ENCODE assay signal across 12 cellular contexts in the genomic region with DNA sequence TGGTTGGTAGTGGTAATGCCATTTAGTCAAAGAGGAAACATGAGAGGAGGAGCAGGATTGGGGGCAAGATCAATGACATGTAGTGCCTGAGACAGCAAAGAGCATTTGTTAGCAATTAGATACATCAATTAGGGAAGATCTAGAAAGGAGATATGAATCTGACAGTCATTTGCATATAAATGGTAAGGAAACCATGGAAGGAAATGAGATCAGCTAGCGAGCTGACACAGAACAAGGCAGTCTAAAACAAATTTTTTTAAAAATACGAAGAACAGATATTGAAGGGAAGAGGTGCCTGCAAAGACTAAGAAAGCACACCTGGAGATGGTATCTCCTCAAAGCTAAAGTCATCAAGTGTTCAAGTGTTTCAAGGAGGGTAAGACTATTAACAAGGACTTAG. TPM values are rescaled to one million over a fixed set of nuclear protein-coding genes. Genes with fewer than 3 reads are reported as not detected.
DNase-seq lines count a peak whose midpoint lies in the region; ATAC-seq and TF ChIP-seq lines count a peak whose summit lies in the region.
"Had no signal": no experiment of that assay in that cellular context is flagged by ENCODE, and none has a peak within 500 bp of the region (broad histone marks: within the 10 kb centered on the region; RNA-seq: fewer than 3 reads in every experiment).

No MANE protein-coding gene starts in this region.

- no peak overlapping the region for H3K9ac ChIP-seq in GM23248

- H3K4me1 Mint-ChIP-seq in activated CD8-positive, alpha-beta memory T cell treated with anti-CD3 and anti-CD28 coated beads, Interleukin-2, amount 10 ng/mL, durations not matched to agents 7 days and 5 days, result peaks cover 38% of the 10 kb centered on the region

- H3K4me3 ChIP-seq in psoas muscle, result peak overlapping the region; percentile 79
- H3K4me3 ChIP-seq in GM23248, result no peak overlapping the region
- H3K4me3 ChIP-seq: A549 had no signal

- no peaks in the 10 kb centered on the region for H3K9me2 ChIP-seq in GM23248 (ENCODE audit: insufficient read depth)

- no peak overlapping the region for H2AFZ ChIP-seq in GM23248

- H3K4me2 ChIP-seq in GM23248 (ENCODE audit: unreplicated experiment), result no peak overlapping the region

- no peaks in the 10 kb centered on the region for H3K9me3 Mint-ChIP-seq in activated CD8-positive, alpha-beta memory T cell treated with anti-CD3 and anti-CD28 coated beads, Interleukin-2, amount 10 ng/mL, durations not matched to agents 7 days and 5 days (ENCODE audit: low read depth)

- H3K27ac ChIP-seq in psoas muscle, result no peak overlapping the region
- no peak overlapping the region for H3K27ac ChIP-seq in GM23248
- H3K27ac ChIP-seq: A549 had no signal

- ATAC-seq in activated CD8-positive, alpha-beta memory T cell treated with anti-CD3 and anti-CD28 coated beads, Interleukin-2, amount 10 ng/mL, durations not matched to agents 7 days and 5 days, result no peak
- no peak for ATAC-seq in psoas muscle
- ATAC-seq: A549 had no signal

- no peaks in the 10 kb centered on the region for H3K27me3 Mint-ChIP-seq in activated CD8-positive, alpha-beta memory T cell treated with anti-CD3 and anti-CD28 coated beads, Interleukin-2, amount 10 ng/mL, durations not matched to agents 7 days and 5 days

- peaks cover 18% of the 10 kb centered on the region for H3F3A ChIP-seq in GM23248 (ENCODE audit: insufficient read depth)

- H3K9me3 ChIP-seq in psoas muscle, result no peaks in the 10 kb centered on the region
- H3K9me3 ChIP-seq in GM23248 (ENCODE audit: low read depth), result no peaks in the 10 kb centered on the region
- H3K9me3 ChIP-seq: A549 had no signal

- CTCF ChIA-PET in activated CD8-positive, alpha-beta memory T cell treated with anti-CD3 and anti-CD28 coated beads, Interleukin-2, amount 10 ng/mL, durations not matched to agents 7 days and 5 days (lab: Charles Lee), result interaction anchor here (0.9 to 2.6 kb wide), 5 partner anchors 9 to 225 kb away, joined by 3 to 15 read pairs (median 4); no protein-coding TSS in a partner anchor

- intact Hi-C loops in psoas muscle (cut with DNase I), result no loop called here

- peaks cover 52% of the 10 kb centered on the region for H3K79me2 ChIP-seq in GM23248 (ENCODE audit: insufficient read depth)

- WGBS in psoas muscle, 3 donors, result 70 to 87% (median 85%) methylated on average over 2 of the region's 2 CpGs
- 91 to 99% methylated on average over 2 of the region's 2 CpGs for WGBS in GM23248 (ENCODE audit: low coverage in 1 of 2, low lambda C conversion rate in 2 of 2, missing lambda C conversion rate in 2 of 2), 2 experiments

- H3K27me3 ChIP-seq in psoas muscle (ENCODE audit: insufficient read depth in 3 of 3, low read length in 2 of 3) (no peaks in the 10 kb centered on the region), GM23248 (replicated peaks; ENCODE audit: insufficient read depth) (no peaks in the 10 kb centered on the region)

- H3K27ac Mint-ChIP-seq in activated CD8-positive, alpha-beta memory T cell treated with anti-CD3 and anti-CD28 coated beads, Interleukin-2, amount 10 ng/mL, durations not matched to agents 7 days and 5 days, result peak overlapping the region; percentile 11

- H3K4me3 Mint-ChIP-seq in activated CD8-positive, alpha-beta memory T cell treated with anti-CD3 and anti-CD28 coated beads, Interleukin-2, amount 10 ng/mL, durations not matched to agents 7 days and 5 days, result peak overlapping the region; percentile 67

- peaks cover 6% of the 10 kb centered on the region; the same call in 1 of the 2 replicates for H4K20me1 ChIP-seq in GM23248 (ENCODE audit: insufficient read depth)

- DNase-seq in activated CD8-positive, alpha-beta memory T cell treated with anti-CD3 and anti-CD28 coated beads, Interleukin-2, amount 10 ng/mL, durations not matched to agents 7 days and 5 days, result no peak
- DNase-seq in activated CD8-positive, alpha-beta memory T cell treated with anti-CD3 and anti-CD28 coated beads, Interleukin-2, amount 50 U/mL, for 48 hours, result no peak
- peak; percentile 12 for DNase-seq in SK-N-DZ (ENCODE audit: low spot score)
- DNase-seq in dermis blood vessel endothelial cell, result peak; percentile 39
- DNase-seq in psoas muscle, result no peak
- DNase-seq in DMS153 (lab: John Stamatoyannopoulos, UW), result no peak
- no peak for DNase-seq in GM23248
- no peak for DNase-seq in stimulated activated naive CD4-positive, alpha-beta T cell treated with Interleukin-2 at 50 U/mL for 16 hours (lab: John Stamatoyannopoulos, UW)
- DNase-seq: NCI-H748 treated with DMSO at 0.1 percent for 48 hours, occipital lobe, SW 1271 had no signal

- H3K4me1 ChIP-seq in psoas muscle (peaks cover 39% of the 10 kb centered on the region), GM23248 (ENCODE audit: insufficient read depth) (peaks cover 31% of the 10 kb centered on the region)

- H3K36me3 ChIP-seq in psoas muscle (ENCODE audit: insufficient read depth in 1 of 2, low read depth in 1 of 2) (peaks cover 9 to 55% of the 10 kb centered on the region in 2 donors), GM23248 (ENCODE audit: low read depth) (peaks cover 37% of the 10 kb centered on the region)

- peaks cover 74% of the 10 kb centered on the region for H3K36me3 Mint-ChIP-seq in activated CD8-positive, alpha-beta memory T cell treated with anti-CD3 and anti-CD28 coated beads, Interleukin-2, amount 10 ng/mL, durations not matched to agents 7 days and 5 days

- in situ Hi-C loops in GM23248 (cut with MboI), result no loop called here

- no peak for TF ChIP-seq CTCF in psoas muscle (IDR thresholded peaks at IDR 0.05)

RNA-seq across cellular contexts. Expression of a gene that starts 4.6 kb away (rescaled TPM):
- 10 to 100 TPM; 20.2 to 36.3 TPM for total RNA-seq in activated CD8-positive, alpha-beta memory T cell treated with anti-CD3 and anti-CD28 coated beads, Interleukin-2, amount 10 ng/mL, durations not matched to agents 7 days and 5 days
- polyA plus RNA-seq in SK-N-DZ (2014; cell fraction: cytosol; rRNA removed), result 15.4 and 16.0 TPM in 2 replicates
- polyA plus RNA-seq in SK-N-DZ (2014; cell fraction: nucleus; rRNA removed), result 25.8 and 32.6 TPM in 2 replicates
- total RNA-seq in dermis blood vessel endothelial cell (14.2 and 15.7 TPM in 2 replicates), psoas muscle (10 to 100 TPM; 11.3 to 22.9 (median 16.3) TPM)
- polyA plus RNA-seq in psoas muscle (10 to 100 TPM in 1 of 3 donors, 1 to 10 TPM in 2; 2.5 to 12.3 (median 3.6) TPM), GM23248 (2016; fragmentation: Nextera tagmentation; extraction: Ambion mirVana) (7.5 and 8.7 TPM in 2 replicates)
- total RNA-seq in GM23248 (2014; rRNA removed; shearing (Covaris generic)), result 9.5 and 20.2 TPM in 2 replicates

RNA-seq across cellular contexts. Expression of a gene that starts 5.0 kb away (rescaled TPM):
- total RNA-seq in activated CD8-positive, alpha-beta memory T cell treated with anti-CD3 and anti-CD28 coated beads, Interleukin-2, amount 10 ng/mL, durations not matched to agents 7 days and 5 days, result 10 to 100 TPM; 65.3 to 71.8 TPM
- 98.5 and 98.8 TPM in 2 replicates for polyA plus RNA-seq in SK-N-DZ (2014; cell fraction: cytosol; rRNA removed)
- polyA plus RNA-seq in SK-N-DZ (2014; cell fraction: nucleus; rRNA removed), result 68.1 and 75.2 TPM in 2 replicates
- total RNA-seq in dermis blood vessel endothelial cell, result 33.2 and 41.4 TPM in 2 replicates
- total RNA-seq in psoas muscle, result 10 to 100 TPM; 32.5 to 37.7 (median 35.6) TPM
- 10 to 100 TPM; 26.5 to 30.3 (median 29.1) TPM for polyA plus RNA-seq in psoas muscle
- 25.8 and 36.3 TPM in 2 replicates for total RNA-seq in GM23248 (2014; rRNA removed; shearing (Covaris generic))
- polyA plus RNA-seq in GM23248 (2016; fragmentation: Nextera tagmentation; extraction: Ambion mirVana), result 27.8 and 28.9 TPM in 2 replicates

RNA-seq across cellular contexts. Expression of a gene that starts 43.5 kb away (rescaled TPM):
- total RNA-seq in activated CD8-positive, alpha-beta memory T cell treated with anti-CD3 and anti-CD28 coated beads, Interleukin-2, amount 10 ng/mL, durations not matched to agents 7 days and 5 days, result 10 to 100 TPM; 41.8 to 84.3 TPM
- polyA plus RNA-seq in SK-N-DZ (2014; cell fraction: cytosol; rRNA removed), result 0.03 TPM in 1 of 2 replicates, not detected in the other
- 0.06 and 0.09 TPM in 2 replicates for polyA plus RNA-seq in SK-N-DZ (2014; cell fraction: nucleus; rRNA removed)
- total RNA-seq in dermis blood vessel endothelial cell (13.6 and 13.9 TPM in 2 replicates), psoas muscle (1 to 10 TPM in 3 of 4 donors, under 1 TPM in 1; 0.63 to 4.5 (median 1.9) TPM)
- polyA plus RNA-seq in psoas muscle (under 1 TPM; 0.28 to 0.60 (median 0.43) TPM), GM23248 (2016; fragmentation: Nextera tagmentation; extraction: Ambion mirVana) (2.7 and 5.2 TPM in 2 replicates)
- 6.6 and 10.3 TPM in 2 replicates for total RNA-seq in GM23248 (2014; rRNA removed; shearing (Covaris generic))

Comparison
In these comparisons a context has a peak if more than half of its experiments do, and no peak if none do; other contexts are left out.
1. DNase-seq: peak in SK-N-DZ (single experiment) and dermis blood vessel endothelial cell (single experiment); none in activated CD8-positive, alpha-beta memory T cell treated with anti-CD3 and anti-CD28 coated beads, Interleukin-2, amount 10 ng/mL, durations not matched to agents 7 days and 5 days (single experiment), activated CD8-positive, alpha-beta memory T cell treated with anti-CD3 and anti-CD28 coated beads, Interleukin-2, amount 50 U/mL, for 48 hours (single experiment), psoas muscle (0 of 2), DMS153 (single experiment), GM23248 (single experiment) and stimulated activated naive CD4-positive, alpha-beta T cell treated with Interleukin-2 at 50 U/mL for 16 hours (single experiment).